ENCODE assay signal across 1 cellular context in genomic region chr3:32018723-32019564, GRCh38.
TF ChIP-seq lines count a peak whose summit lies in the region.

No MANE protein-coding gene starts in this region.

TF ChIP-seq in H1, 55 proteins besides CTCF, POLR2A, EP300 and RAD21 (continued from another document):
- TF ChIP-seq CHD2 (IDR thresholded peaks at IDR 0.05; ENCODE audit: low read length) (no peak), CBX8 (IDR thresholded peaks at IDR 0.05; ENCODE audit: borderline replicate concordance, low read depth, low read length) (no peak), ATF2 (IDR thresholded peaks at IDR 0.05; ENCODE audit: low read length) (no peak), CHD1 (IDR thresholded peaks at IDR 0.05; ENCODE audit: low read depth, low read length) (no peak), RBBP5 (IDR thresholded peaks at IDR 0.05; ENCODE audit: borderline replicate concordance, low read depth, low read length) (no peak), POLR2AphosphoS5 (IDR thresholded peaks at IDR 0.05; ENCODE audit: low read depth, low read length) (no peak), MAFK (IDR thresholded peaks at IDR 0.05; ENCODE audit: low read depth, low read length) (no peak), ATF3 (IDR thresholded peaks at IDR 0.05; ENCODE audit: insufficient read depth, low read depth, low read length) (no peak), USF2 (IDR thresholded peaks at IDR 0.05; ENCODE audit: low read length) (no peak)
